Comparison of ENCODE assay signal across 9 cellular contexts in genomic region chr7:143882020-143882610, GRCh38. TPM values are rescaled to one million over a fixed set of nuclear protein-coding genes. Genes with fewer than 3 reads are reported as not detected.
DNase-seq lines count a peak whose midpoint lies in the region; ATAC-seq and TF ChIP-seq lines count a peak whose summit lies in the region.
"Had no signal": no experiment of that assay in that cellular context is flagged by ENCODE, and none has a peak within 500 bp of the region (broad histone marks: within the 10 kb centered on the region; RNA-seq: fewer than 3 reads in every experiment).

No MANE protein-coding gene starts in this region.

- peak overlapping the region; percentile 56 for H3K4me3 Mint-ChIP-seq in T-helper 17 cell
- peak overlapping the region; percentile 93 to 99 (median 99) for H3K4me3 Mint-ChIP-seq in nephron
- H3K4me3 Mint-ChIP-seq: memory B cell had no signal

- H3K27ac ChIP-seq in effector memory CD4-positive, alpha-beta T cell (ENCODE audit: insufficient read depth, low read length, poor library complexity, severe bottlenecking): no peak overlapping the region

- no peaks in the 10 kb centered on the region for H3K36me3 ChIP-seq in effector memory CD4-positive, alpha-beta T cell (ENCODE audit: control insufficient read depth, insufficient read depth, low read length)

- H3K27me3 ChIP-seq in effector memory CD4-positive, alpha-beta T cell (replicated peaks; ENCODE audit: control insufficient read depth, insufficient read depth, low read length, poor library complexity, severe bottlenecking): peaks cover 19% of the 10 kb centered on the region

- no peak overlapping the region for H3K4me3 ChIP-seq in effector memory CD4-positive, alpha-beta T cell (ENCODE audit: insufficient read depth, low read depth, low read length, poor library complexity, severe bottlenecking)

- peaks cover 5% of the 10 kb centered on the region for H3K36me3 Mint-ChIP-seq in T-helper 17 cell (ENCODE audit: low read depth)
- H3K36me3 Mint-ChIP-seq in nephron (ENCODE audit: low read depth): peaks cover 29% of the 10 kb centered on the region

- CTCF ChIA-PET in GM10248 (lab: Yijun Ruan, JAX): interaction anchor here (1.0 to 2.3 kb wide), 5 partner anchors 8 to 29 kb away, joined by 3 to 8 read pairs (median 5); partner anchors contain the start of gene TCAF1

- ATAC-seq in T-helper 17 cell: no peak

- DNase-seq in GM10248 (ENCODE audit: extremely low spot score) (peak; percentile 16), T-helper 17 cell (no peak), globus pallidus (ENCODE audit: low spot score) (peak; percentile 90), NOMO-1 treated with dmso at 0.1 percent for 144 hours (lab: John Stamatoyannopoulos, UW; ENCODE audit: unreplicated experiment) (no peak), NCI-H187 treated with DMSO at 0.1 percent for 48 hours (lab: John Stamatoyannopoulos, UW) (no peak), DMS 273 treated with DMSO at 0.1 percent for 48 hours (lab: John Stamatoyannopoulos, UW) (no peak)
- no peak for DNase-seq in effector memory CD4-positive, alpha-beta T cell

- H3K9me3 Mint-ChIP-seq in nephron: no peaks in the 10 kb centered on the region
- H3K9me3 Mint-ChIP-seq: memory B cell had no signal

- H3K27ac Mint-ChIP-seq in T-helper 17 cell (no peak overlapping the region), nephron (peak overlapping the region; percentile 89 to 99 (median 97))
- H3K27ac Mint-ChIP-seq: memory B cell had no signal

- POLR2A ChIA-PET in GM10248 (lab: Yijun Ruan, JAX): no interaction called here

- H3K4me1 ChIP-seq in effector memory CD4-positive, alpha-beta T cell (ENCODE audit: control insufficient read depth, insufficient read depth, low read length, poor library complexity, severe bottlenecking): peaks cover 10% of the 10 kb centered on the region

- no peak for TF ChIP-seq CTCF in GM10248 (IDR thresholded peaks at IDR 0.05; ENCODE audit: control extremely low read depth, extremely low read depth, low read depth, missing control alignments)
- TF ChIP-seq CTCF in nephron (IDR thresholded peaks at IDR 0.05; ENCODE audit: unreplicated experiment in 3 of 3): no peak

- peaks cover 21% of the 10 kb centered on the region for H3K4me1 Mint-ChIP-seq in T-helper 17 cell
- peaks cover 67% of the 10 kb centered on the region for H3K4me1 Mint-ChIP-seq in nephron

- H3K27me3 Mint-ChIP-seq in T-helper 17 cell (peaks cover 22% of the 10 kb centered on the region), nephron (ENCODE audit: low read depth) (no peaks in the 10 kb centered on the region)

- no peaks in the 10 kb centered on the region for H3K9me3 ChIP-seq in T-helper 17 cell (ENCODE audit: control insufficient read depth, low read length, poor library complexity, severe bottlenecking)
- no peaks in the 10 kb centered on the region for H3K9me3 ChIP-seq in effector memory CD4-positive, alpha-beta T cell (ENCODE audit: control insufficient read depth, low read length)

RNA-seq across cellular contexts. Expression of gene TCAF1, which starts 19.9 kb away (rescaled TPM):
- 10 to 100 TPM in 1 of 2 donors, 1 to 10 TPM in 1; 9.5 to 10.9 TPM for total RNA-seq in T-helper 17 cell

RNA-seq across cellular contexts. Expression of gene OR2F2, which starts 52.9 kb away (rescaled TPM):
- not detected for total RNA-seq in T-helper 17 cell

Comparison
In these comparisons a context has a peak if more than half of its experiments do, and no peak if none do; other contexts are left out.
1. DNase-seq: peak in GM10248 (single experiment) and globus pallidus (single experiment); none in T-helper 17 cell (0 of 3), effector memory CD4-positive, alpha-beta T cell (0 of 3), NOMO-1 treated with dmso at 0.1 percent for 144 hours (single experiment), NCI-H187 treated with DMSO at 0.1 percent for 48 hours (single experiment) and DMS 273 treated with DMSO at 0.1 percent for 48 hours (single experiment).